30 cellular contexts compared by ENCODE assay signal in the genomic region with DNA sequence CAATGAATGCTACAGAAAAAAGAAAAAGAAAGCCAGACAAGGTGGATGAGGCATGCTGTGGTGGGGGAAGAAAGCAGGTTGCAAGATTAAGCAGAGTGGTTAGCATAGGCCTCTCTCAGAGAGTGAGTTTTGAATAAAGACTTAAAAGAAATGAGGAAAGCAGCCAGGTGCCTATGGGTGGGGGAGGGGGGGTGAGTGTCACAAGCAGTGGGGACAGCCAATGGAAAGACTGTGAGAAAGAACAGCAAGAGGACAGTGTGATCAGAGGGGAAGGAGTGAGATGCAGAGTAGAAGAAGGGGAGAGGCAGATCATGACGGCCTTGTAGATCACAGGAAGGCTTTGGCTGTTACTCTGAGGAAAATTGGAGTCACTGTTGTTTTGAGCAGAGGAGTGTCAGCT.
"Had no signal": no experiment of that assay in that cellular context is flagged by ENCODE, and none has a peak within 500 bp of the region (broad histone marks: within the 10 kb centered on the region; RNA-seq: fewer than 3 reads in every experiment).

No MANE protein-coding gene starts in this region.

- H3K27ac ChIP-seq: left lung, lower lobe of right lung, pancreas, prostate gland, skin epidermis, stomach, thoracic aorta, tibial artery, upper lobe of right lung had no signal

- H3K4me1 Mint-ChIP-seq: immature natural killer cell; naive thymus-derived CD8-positive, alpha-beta T cell; stimulated activated naive B cell treated with anti-CD40 and anti-IgM and Interleukin-4, amounts not matched to agents 10 μg/mL and 1 μg/mL and 100 μg/mL, for 72 hours had no signal

- DNase-seq: hypothalamus; immature natural killer cell; kidney; left colon; left lung; lower lobe of right lung; mammary epithelial cell; mesenchymal stem cell; naive thymus-derived CD8-positive, alpha-beta T cell; nucleus accumbens; pancreas; posterior cingulate gyrus; retina; right cardiac atrium; stimulated activated CD4-positive, alpha-beta T cell treated with anti-CD3 and anti-CD28 coated beads, Interleukin-12 subunit alpha, Interleukin-12 subunit beta, amount 100 ng/mL, for 4 hours; stimulated activated CD4-positive, alpha-beta T cell treated with anti-CD3 and anti-CD28 coated beads, Interleukin-15, amount 100 ng/mL, for 24 hours; stimulated activated CD4-positive, alpha-beta T cell treated with anti-CD3 and anti-CD28 coated beads, Interleukin-2, amount 100 ng/mL, for 24 hours; stimulated activated CD4-positive, alpha-beta T cell treated with anti-CD3 and anti-CD28 coated beads, Interleukin-4, amount 100 ng/mL, for 1 hour; stimulated activated naive B cell treated with anti-CD40 and anti-IgM and Interleukin-4, amounts not matched to agents 10 μg/mL and 1 μg/mL and 100 μg/mL, for 72 hours; stimulated activated naive CD8-positive, alpha-beta T cell treated with anti-CD3 and anti-CD28 coated beads, Interleukin-15, Interleukin-2, amounts not matched to agents 100 U/mL and 50 U/mL, for 24 hours; stomach; tibial artery; trophoblast cell; upper lobe of right lung had no signal

- H3K9me3 Mint-ChIP-seq: nephron had no signal

- H3K27me3 Mint-ChIP-seq: naive thymus-derived CD8-positive, alpha-beta T cell; stimulated activated naive B cell treated with anti-CD40 and anti-IgM and Interleukin-4, amounts not matched to agents 10 μg/mL and 1 μg/mL and 100 μg/mL, for 72 hours had no signal

- H3K4me3 ChIP-seq: left lung, lower lobe of right lung, pancreas, prostate gland, skin epidermis, stomach, thoracic aorta, tibial artery, upper lobe of right lung had no signal

- H3K27ac Mint-ChIP-seq: immature natural killer cell; nephron; stimulated activated naive B cell treated with anti-CD40 and anti-IgM and Interleukin-4, amounts not matched to agents 10 μg/mL and 1 μg/mL and 100 μg/mL, for 72 hours had no signal

- ATAC-seq: left colon; left lung; lower lobe of right lung; naive thymus-derived CD8-positive, alpha-beta T cell; pancreas; right cardiac atrium; sciatic nerve; stimulated activated naive B cell treated with anti-CD40 and anti-IgM and Interleukin-4, amounts not matched to agents 10 μg/mL and 1 μg/mL and 100 μg/mL, for 72 hours; stimulated activated naive CD8-positive, alpha-beta T cell treated with anti-CD3 and anti-CD28 coated beads, Interleukin-15, Interleukin-2, amounts not matched to agents 100 U/mL and 50 U/mL, for 24 hours; upper lobe of right lung had no signal

- H3K9me3 ChIP-seq: left lung, lower lobe of right lung, pancreas, prostate gland, stomach, thoracic aorta, tibial artery, upper lobe of right lung had no signal

- H3K36me3 ChIP-seq: left lung, lower lobe of right lung, pancreas, prostate gland, stomach, thoracic aorta, tibial artery, upper lobe of right lung had no signal

- H3K4me1 ChIP-seq: left lung, lower lobe of right lung, pancreas, prostate gland, stomach, tibial artery, upper lobe of right lung had no signal

- H3K27me3 ChIP-seq: left lung, stomach, tibial artery, upper lobe of right lung had no signal

- H3K36me3 Mint-ChIP-seq: immature natural killer cell; naive thymus-derived CD8-positive, alpha-beta T cell; stimulated activated naive B cell treated with anti-CD40 and anti-IgM and Interleukin-4, amounts not matched to agents 10 μg/mL and 1 μg/mL and 100 μg/mL, for 72 hours had no signal

- H3K4me3 Mint-ChIP-seq: immature natural killer cell; naive thymus-derived CD8-positive, alpha-beta T cell; nephron; neural crest cell; stimulated activated naive B cell treated with anti-CD40 and anti-IgM and Interleukin-4, amounts not matched to agents 10 μg/mL and 1 μg/mL and 100 μg/mL, for 72 hours had no signal
